13 cellular contexts compared by ENCODE assay signal in the genomic region with DNA sequence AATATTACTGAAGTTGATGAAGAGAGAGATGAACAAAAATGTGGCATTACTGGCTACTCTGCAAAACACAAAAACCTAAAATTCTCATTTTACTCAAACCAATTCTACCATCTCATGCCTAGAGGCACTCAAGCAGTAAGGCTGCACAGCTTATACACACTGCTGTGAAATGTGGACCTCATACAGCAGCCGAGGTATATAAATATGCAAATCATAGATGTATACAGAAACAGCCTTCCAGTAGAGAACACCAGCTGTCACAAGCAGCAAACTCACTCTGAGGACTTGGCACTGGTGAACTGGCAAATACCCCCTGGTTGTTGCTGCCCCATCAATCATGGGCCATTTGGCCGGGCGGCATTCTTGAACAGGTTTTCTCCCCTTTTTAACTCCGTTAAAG.
DNase-seq lines count a peak whose midpoint lies in the region; ATAC-seq, FAIRE-seq and TF ChIP-seq lines count a peak whose summit lies in the region.
"Had no signal": no experiment of that assay in that cellular context is flagged by ENCODE, and none has a peak within 500 bp of the region (broad histone marks: within the 10 kb centered on the region; RNA-seq: fewer than 3 reads in every experiment).

No MANE protein-coding gene starts in this region.

- TF ChIP-seq CTCF in chondrocyte (IDR thresholded peaks at IDR 0.05) = no peak

- no peaks in the 10 kb centered on the region for H3K9me3 Mint-ChIP-seq in chondrocyte (ENCODE audit: low read depth)
- H3K9me3 Mint-ChIP-seq: nephron had no signal

- no peaks in the 10 kb centered on the region for H3K4me1 Mint-ChIP-seq in chondrocyte (ENCODE audit: low read depth)

- ATAC-seq in GM19468 (IDR thresholded peaks at IDR 0.05; ENCODE audit: extremely low read depth, unreplicated experiment) (peak; percentile 76), HG02884 (IDR thresholded peaks at IDR 0.05; ENCODE audit: unreplicated experiment) (peak; percentile 99)
- ATAC-seq: Right ventricle myocardium inferior had no signal

- peak; percentile 36 for FAIRE-seq in GM12892 (lab: Jason Lieb, UNC)
- FAIRE-seq: D721Med, frontal cortex had no signal

- TF ChIP-seq RAD21 in Ishikawa (IDR thresholded peaks at IDR 0.05; ENCODE audit: low read depth) = no peak

- DNase-seq in GM12892 (ENCODE audit: insufficient read length) (no peak), DMS153 treated with DMSO at 0.1 percent for 48 hours (lab: John Stamatoyannopoulos, UW; ENCODE audit: unreplicated experiment) (no peak), activated gamma-delta T cell treated with Interleukin-2 at 50 U/mL for 16 hours (no peak), chondrocyte (ENCODE audit: low spot score) (no peak), T1000 (lab: John Stamatoyannopoulos, UW) (no peak)
- DNase-seq: activated CD8-positive, alpha-beta memory T cell treated with anti-CD3 and anti-CD28 coated beads, Interleukin-2, amount 50 U/mL, for 48 hours had no signal

- no peak for TF ChIP-seq POLR2A in GM12892 (IDR thresholded peaks at IDR 0.05; ENCODE audit: low read depth, low read length)

- H3K36me3 Mint-ChIP-seq in chondrocyte (ENCODE audit: low read depth) = no peaks in the 10 kb centered on the region

- no peak overlapping the region for H3K4me3 Mint-ChIP-seq in chondrocyte (ENCODE audit: unreplicated experiment)
- H3K4me3 Mint-ChIP-seq: nephron had no signal

- H3K27ac Mint-ChIP-seq in chondrocyte (ENCODE audit: unreplicated experiment) = no peak overlapping the region
- H3K27ac Mint-ChIP-seq: nephron had no signal

- H3K27me3 Mint-ChIP-seq in chondrocyte (ENCODE audit: low read depth) = no peaks in the 10 kb centered on the region

- no peak for TF ChIP-seq EP300 in Ishikawa (IDR thresholded peaks at IDR 0.05; ENCODE audit: borderline replicate concordance)

TF ChIP-seq in Ishikawa, 13 proteins besides CTCF, POLR2A, EP300 and RAD21:
- TF ChIP-seq YY1 (IDR thresholded peaks at IDR 0.05; ENCODE audit: low read depth) = no peak
- peak; percentile 24; the same call in 1 of the 2 replicates for TF ChIP-seq NFIC (IDR thresholded peaks at IDR 0.05)
- TF ChIP-seq TCF12 (IDR thresholded peaks at IDR 0.05; ENCODE audit: low read depth) = no peak
- TF ChIP-seq ZBTB7A (IDR thresholded peaks at IDR 0.05; ENCODE audit: low read depth) = no peak
